1 cellular context compared by ENCODE assay signal in the genomic region with DNA sequence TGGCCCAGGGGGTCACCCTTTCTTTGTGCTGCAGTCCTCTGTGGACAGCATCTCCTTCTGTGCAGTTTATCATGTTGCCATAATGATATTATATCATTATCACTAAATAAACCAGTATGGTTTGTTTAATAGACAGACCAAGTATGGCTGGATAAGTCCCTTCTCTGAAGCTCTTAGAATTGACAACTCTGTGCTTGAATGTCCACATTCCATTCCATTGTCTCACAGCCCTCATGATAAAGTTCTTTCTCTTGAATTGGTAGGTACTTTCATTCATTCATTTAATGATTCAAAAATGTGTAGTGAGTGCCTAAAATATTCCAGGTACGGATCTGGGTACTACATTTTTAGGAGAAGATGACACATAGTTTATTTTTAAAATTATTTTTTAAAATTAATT.
TF ChIP-seq lines count a peak whose summit lies in the region.

No MANE protein-coding gene starts in this region.

TF ChIP-seq in IMR-90, 13 proteins besides CTCF, POLR2A, EP300 and RAD21:
- TF ChIP-seq, protein P1, sequence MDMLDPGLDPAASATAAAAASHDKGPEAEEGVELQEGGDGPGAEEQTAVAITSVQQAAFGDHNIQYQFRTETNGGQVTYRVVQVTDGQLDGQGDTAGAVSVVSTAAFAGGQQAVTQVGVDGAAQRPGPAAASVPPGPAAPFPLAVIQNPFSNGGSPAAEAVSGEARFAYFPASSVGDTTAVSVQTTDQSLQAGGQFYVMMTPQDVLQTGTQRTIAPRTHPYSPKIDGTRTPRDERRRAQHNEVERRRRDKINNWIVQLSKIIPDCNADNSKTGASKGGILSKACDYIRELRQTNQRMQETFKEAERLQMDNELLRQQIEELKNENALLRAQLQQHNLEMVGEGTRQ (IDR thresholded peaks at IDR 0.05; ENCODE audit: low read depth, low read length), result no peak
